7 cellular contexts compared by ENCODE assay signal in the genomic region with DNA sequence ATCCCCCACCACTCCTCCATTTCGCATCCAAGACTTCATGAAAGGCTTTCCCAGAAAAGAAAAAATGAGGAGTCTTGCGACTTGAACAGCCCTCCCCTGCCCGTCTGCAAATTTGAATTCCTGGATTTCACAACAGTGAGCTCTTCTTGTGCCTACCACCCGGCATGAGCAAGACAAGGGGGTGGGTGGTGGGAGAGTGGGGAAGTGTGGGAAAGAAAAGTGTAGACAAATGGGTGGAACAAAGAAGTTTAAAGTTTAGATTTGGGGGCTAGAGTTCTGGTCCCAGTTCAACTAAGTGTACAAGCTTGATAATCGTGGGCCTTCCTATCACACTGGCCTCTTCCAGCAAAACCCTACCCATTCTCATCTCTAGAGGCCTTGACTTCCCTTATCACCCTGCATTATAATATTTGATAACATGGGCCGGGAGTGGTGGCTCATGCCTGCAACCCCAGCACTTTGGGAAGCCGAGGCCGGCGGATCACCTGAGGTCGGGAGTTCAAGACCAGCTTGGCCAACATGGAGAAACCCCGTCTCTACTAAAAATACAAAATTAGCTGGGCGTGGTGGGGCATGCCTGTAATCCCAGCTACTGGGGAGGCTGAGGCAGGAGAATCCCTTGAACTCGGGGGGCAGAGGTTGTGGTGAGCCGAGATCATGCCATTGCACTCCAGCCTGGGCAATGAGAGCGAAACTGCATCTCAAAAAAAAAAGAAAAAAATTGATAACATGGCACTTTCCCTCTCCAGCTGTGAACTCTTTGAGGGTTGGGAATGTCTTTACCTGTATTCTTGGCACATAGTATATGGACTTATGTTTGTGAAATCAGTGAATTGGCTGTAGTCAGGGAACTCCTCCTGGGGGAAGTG. TPM values are rescaled to one million over a fixed set of nuclear protein-coding genes. Genes with fewer than 3 reads are reported as not detected.
DNase-seq lines count a peak whose midpoint lies in the region; ATAC-seq and TF ChIP-seq lines count a peak whose summit lies in the region.

No MANE protein-coding gene starts in this region.

- peaks cover 0 to 45% of the 10 kb centered on the region in 2 experiments; a peak in 2 of 3 replicates for H3K36me3 ChIP-seq in HEK293 (ENCODE audit: control insufficient read depth in 2 of 2, insufficient read depth in 1 of 2, low read length in 2 of 2)
- peaks cover 21% of the 10 kb centered on the region for H3K36me3 ChIP-seq in right atrium auricular region
- peaks cover 0 to 57% (median 27%) of the 10 kb centered on the region in 6 donors for H3K36me3 ChIP-seq in spleen

- POLR2A ChIA-PET in HEK293 (lab: Yijun Ruan, JAX) (interaction anchor here (0.6 to 7.4 kb wide), 37 partner anchors 8 to 1310 kb away, joined by 3 to 180 read pairs (median 5); a partner anchor contains a TSS), WTC11 (lab: Charles Lee) (interaction anchor here (0.7 to 1.4 kb wide), 9 partner anchors 9 to 166 kb away, joined by 3 to 11 read pairs (median 4); a partner anchor contains a TSS)

- H3K27me3 Mint-ChIP-seq in WTC11 (ENCODE audit: low read depth): no peaks in the 10 kb centered on the region

- H3K4me1 Mint-ChIP-seq in WTC11: peaks cover 40% of the 10 kb centered on the region

- H3K27me3 ChIP-seq in right atrium auricular region (no peaks in the 10 kb centered on the region), spleen (replicated peaks in 1 of 7) (no peaks in the 10 kb centered on the region)

- intact Hi-C loops in spleen (cut with DNase I; ENCODE audit: low total_unique reads): no loop called here

- ATAC-seq in WTC11 (no peak), GM19455 (IDR thresholded peaks at IDR 0.05; ENCODE audit: unreplicated experiment) (no peak)

- H3K4me3 ChIP-seq in HEK293 (ENCODE audit: low read depth, low read length) (peak overlapping the region; percentile 67), right atrium auricular region (peak overlapping the region; percentile 71 to 83), spleen (peak overlapping the region; percentile 61 to 96 (median 77))

- 57 to 66% (median 60%) methylated on average over 15 of the region's 15 CpGs for WGBS in spleen, 5 donors

- H3K9me3 ChIP-seq in HEK293 (ENCODE audit: control insufficient read depth, insufficient read depth, low read depth, low read length): no peaks in the 10 kb centered on the region
- H3K9me3 ChIP-seq in right atrium auricular region: no peaks in the 10 kb centered on the region
- H3K9me3 ChIP-seq in spleen: no peaks in the 10 kb centered on the region

- H3K27ac Mint-ChIP-seq in WTC11: peak overlapping the region; percentile 91

- H3K4me3 Mint-ChIP-seq in WTC11: peak overlapping the region; percentile 89

- CTCF ChIA-PET in HEK293 (lab: Yijun Ruan, JAX): interaction anchor here (0.6 to 1.5 kb wide), 9 partner anchors 9 to 595 kb away, joined by 3 to 16 read pairs (median 4); a partner anchor contains a TSS
- CTCF ChIA-PET in WTC11 (lab: Charles Lee): interaction anchor here (0.6 to 2.2 kb wide), 18 partner anchors 9 to 291 kb away, joined by 3 to 14 read pairs (median 6); a partner anchor contains a TSS

- H3K36me3 Mint-ChIP-seq in WTC11: peaks cover 29% of the 10 kb centered on the region

- TF ChIP-seq POLR2A in spleen (IDR thresholded peaks at IDR 0.05): no peak

- TF ChIP-seq CTCF in HEK293 (tag by site-specific recombination; IDR thresholded peaks at IDR 0.05): no peak
- no peak for TF ChIP-seq CTCF in WTC11 (IDR thresholded peaks at IDR 0.05)
- no peak for TF ChIP-seq CTCF in right atrium auricular region (IDR thresholded peaks at IDR 0.05)
- TF ChIP-seq CTCF in spleen (IDR thresholded peaks at IDR 0.05 in 8 of 11, conservative IDR thresholded peaks at IDR 0.05 in 3 of 11): no peak

- no peaks in the 10 kb centered on the region for H3K9me3 Mint-ChIP-seq in WTC11

- H3K27ac ChIP-seq in HEK293 (ENCODE audit: extremely low read depth, low read depth, low read length) (peak overlapping the region; percentile 59), right atrium auricular region (peak overlapping the region; percentile 81 to 89), spleen (peak overlapping the region; percentile 82 to 98 (median 95))

- H3K4me1 ChIP-seq in HEK293 (ENCODE audit: control insufficient read depth, insufficient read depth, low read length) (peaks cover 6% of the 10 kb centered on the region; the same call in 1 of the 2 replicates), right atrium auricular region (peaks cover 0 to 55% of the 10 kb centered on the region in 2 donors), spleen (peaks cover 47 to 85% (median 76%) of the 10 kb centered on the region in 6 donors)

- no peak for DNase-seq in WTC11 (ENCODE audit: low spot score)
- no peak for DNase-seq in right atrium auricular region (ENCODE audit: low spot score)
- DNase-seq in spleen: no peak
- no peak for DNase-seq in effector CD4-positive, alpha-beta T cell
- no peak for DNase-seq in NK-92 treated with Interleukin-12 subunit alpha and Interleukin-12 subunit beta, amount 100 ng/mL, for 24 hours (lab: John Stamatoyannopoulos, UW)

TF ChIP-seq in HEK293, 187 proteins besides CTCF, POLR2A, EP300 and RAD21 (continues in another document):
- TF ChIP-seq ZFHX2 (tag by site-specific recombination; conservative IDR thresholded peaks at IDR 0.05) (peak; percentile 5; the same call in 1 of the 2 replicates), ZSCAN16 (tag by site-specific recombination; IDR thresholded peaks at IDR 0.05) (0 out of 2 replicates have a peak, but pooled peaks have one; percentile 2), ZNF335 (tag by site-specific recombination; conservative IDR thresholded peaks at IDR 0.05) (0 out of 2 replicates have a peak, but pooled peaks have one; percentile 6)

TF ChIP-seq in WTC11, 78 proteins besides CTCF, POLR2A, EP300 and RAD21 (continues in another document):
- TF ChIP-seq SOX15 (CRISPR knock-in tag; IDR thresholded peaks at IDR 0.05) (no peak), JAZF1 (CRISPR knock-in tag; IDR thresholded peaks at IDR 0.05) (no peak), CREM (CRISPR knock-in tag; IDR thresholded peaks at IDR 0.05) (no peak), ELF4 (CRISPR knock-in tag; IDR thresholded peaks at IDR 0.05; ENCODE audit: low read depth) (no peak), NR3C1 (CRISPR knock-in tag; conservative IDR thresholded peaks at IDR 0.05; ENCODE audit: low read depth) (no peak), ZNF121 (CRISPR knock-in tag; IDR thresholded peaks at IDR 0.05) (no peak), TEAD4 (CRISPR knock-in tag; IDR thresholded peaks at IDR 0.05) (no peak), ZNF263 (CRISPR knock-in tag; IDR thresholded peaks at IDR 0.05; ENCODE audit: low read depth) (no peak)
- TF ChIP-seq, protein P1, sequence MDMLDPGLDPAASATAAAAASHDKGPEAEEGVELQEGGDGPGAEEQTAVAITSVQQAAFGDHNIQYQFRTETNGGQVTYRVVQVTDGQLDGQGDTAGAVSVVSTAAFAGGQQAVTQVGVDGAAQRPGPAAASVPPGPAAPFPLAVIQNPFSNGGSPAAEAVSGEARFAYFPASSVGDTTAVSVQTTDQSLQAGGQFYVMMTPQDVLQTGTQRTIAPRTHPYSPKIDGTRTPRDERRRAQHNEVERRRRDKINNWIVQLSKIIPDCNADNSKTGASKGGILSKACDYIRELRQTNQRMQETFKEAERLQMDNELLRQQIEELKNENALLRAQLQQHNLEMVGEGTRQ (CRISPR knock-in tag; IDR thresholded peaks at IDR 0.05): no peak
- TF ChIP-seq, protein P2, sequence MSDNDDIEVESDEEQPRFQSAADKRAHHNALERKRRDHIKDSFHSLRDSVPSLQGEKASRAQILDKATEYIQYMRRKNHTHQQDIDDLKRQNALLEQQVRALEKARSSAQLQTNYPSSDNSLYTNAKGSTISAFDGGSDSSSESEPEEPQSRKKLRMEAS (CRISPR knock-in tag; IDR thresholded peaks at IDR 0.05): no peak
- TF ChIP-seq, protein P3, sequence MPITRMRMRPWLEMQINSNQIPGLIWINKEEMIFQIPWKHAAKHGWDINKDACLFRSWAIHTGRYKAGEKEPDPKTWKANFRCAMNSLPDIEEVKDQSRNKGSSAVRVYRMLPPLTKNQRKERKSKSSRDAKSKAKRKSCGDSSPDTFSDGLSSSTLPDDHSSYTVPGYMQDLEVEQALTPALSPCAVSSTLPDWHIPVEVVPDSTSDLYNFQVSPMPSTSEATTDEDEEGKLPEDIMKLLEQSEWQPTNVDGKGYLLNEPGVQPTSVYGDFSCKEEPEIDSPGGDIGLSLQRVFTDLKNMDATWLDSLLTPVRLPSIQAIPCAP (CRISPR knock-in tag; IDR thresholded peaks at IDR 0.05): no peak
- TF ChIP-seq, protein P4, sequence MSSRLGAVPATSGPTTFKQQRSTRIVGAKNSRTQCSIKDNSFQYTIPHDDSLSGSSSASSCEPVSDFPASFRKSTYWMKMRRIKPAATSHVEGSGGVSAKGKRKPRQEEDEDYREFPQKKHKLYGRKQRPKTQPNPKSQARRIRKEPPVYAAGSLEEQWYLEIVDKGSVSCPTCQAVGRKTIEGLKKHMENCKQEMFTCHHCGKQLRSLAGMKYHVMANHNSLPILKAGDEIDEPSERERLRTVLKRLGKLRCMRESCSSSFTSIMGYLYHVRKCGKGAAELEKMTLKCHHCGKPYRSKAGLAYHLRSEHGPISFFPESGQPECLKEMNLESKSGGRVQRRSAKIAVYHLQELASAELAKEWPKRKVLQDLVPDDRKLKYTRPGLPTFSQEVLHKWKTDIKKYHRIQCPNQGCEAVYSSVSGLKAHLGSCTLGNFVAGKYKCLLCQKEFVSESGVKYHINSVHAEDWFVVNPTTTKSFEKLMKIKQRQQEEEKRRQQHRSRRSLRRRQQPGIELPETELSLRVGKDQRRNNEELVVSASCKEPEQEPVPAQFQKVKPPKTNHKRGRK (CRISPR knock-in tag; IDR thresholded peaks at IDR 0.05; ENCODE audit: borderline replicate concordance): no peak

RNA-seq across cellular contexts. Expression of a gene that starts 0.7 kb away (rescaled TPM):
- total RNA-seq in WTC11 (2021) (14.0 to 16.3 TPM (median 14.3 TPM) in 3 replicates), right atrium auricular region (10 to 100 TPM; 17.8 to 19.2 TPM), spleen (10 to 100 TPM; 24.1 to 37.4 (median 28.6) TPM)
- polyA plus RNA-seq in spleen: 10 to 100 TPM; 12.2 to 22.6 (median 13.4) TPM

RNA-seq across cellular contexts. Expression of a gene that starts 3.6 kb away (rescaled TPM):
- total RNA-seq in WTC11 (2021): 24.3 to 29.1 TPM (median 26.4 TPM) in 3 replicates
- total RNA-seq in right atrium auricular region: 10 to 100 TPM; 14.7 to 20.0 TPM
- total RNA-seq in spleen: 10 to 100 TPM; 12.7 to 21.3 (median 17.4) TPM
- 10 to 100 TPM; 12.4 to 19.2 (median 14.8) TPM for polyA plus RNA-seq in spleen

RNA-seq across cellular contexts. Expression of a gene that starts 4.6 kb away (rescaled TPM):
- total RNA-seq in WTC11 (2021) (153 to 183 TPM (median 161 TPM) in 3 replicates), right atrium auricular region (100 to 1,000 TPM; 242 to 243 TPM), spleen (100 to 1,000 TPM; 122 to 294 (median 150) TPM)
- polyA plus RNA-seq in spleen: 100 to 1,000 TPM; 132 to 163 (median 139) TPM

RNA-seq across cellular contexts. Expression of a gene that starts 5.5 kb away (rescaled TPM):
- total RNA-seq in WTC11 (2021) (3.5 to 4.6 TPM (median 4.3 TPM) in 3 replicates), right atrium auricular region (1 to 10 TPM; 1.0 to 1.2 TPM), spleen (1 to 10 TPM in 6 of 7 donors, under 1 TPM in 1; 0.66 to 3.9 (median 2.5) TPM)
- 1 to 10 TPM; 4.7 to 9.7 (median 7.5) TPM for polyA plus RNA-seq in spleen

RNA-seq across cellular contexts. Expression of a gene that starts 8.5 kb away (rescaled TPM):
- total RNA-seq in WTC11 (2021) (10.7 to 15.7 TPM (median 11.0 TPM) in 3 replicates), right atrium auricular region (1 to 10 TPM in 1 of 2 donors, under 1 TPM in 1; 0.67 to 1.8 TPM), spleen (10 to 100 TPM; 11.0 to 25.3 (median 16.3) TPM)
- 1 to 10 TPM; 3.0 to 5.8 (median 3.7) TPM for polyA plus RNA-seq in spleen
